Comparison of ENCODE assay signal across 19 cellular contexts in genomic region chr7:44269943-44270493, GRCh38. TPM values are rescaled to one million over a fixed set of nuclear protein-coding genes. Genes with fewer than 3 reads are reported as not detected.
DNase-seq lines count a peak whose midpoint lies in the region; ATAC-seq and TF ChIP-seq lines count a peak whose summit lies in the region.
"Had no signal": no experiment of that assay in that cellular context is flagged by ENCODE, and none has a peak within 500 bp of the region (broad histone marks: within the 10 kb centered on the region; RNA-seq: fewer than 3 reads in every experiment).

No MANE protein-coding gene starts in this region.

- no peaks in the 10 kb centered on the region for H3K4me1 ChIP-seq in Panc1 (ENCODE audit: control insufficient read depth, insufficient read depth, low read length)

- CTCF ChIA-PET in Panc1 (lab: Charles Lee) = no interaction called here

- H3K4me3 ChIP-seq in Panc1 (ENCODE audit: low read depth in 2 of 2, low read length in 2 of 2) (no peak overlapping the region), dorsolateral prefrontal cortex (no peak overlapping the region)
- H3K4me3 ChIP-seq: PC-9, SK-N-MC had no signal

- in situ Hi-C loops in Panc1 (cut with HindIII; ENCODE audit: low pct_unique_long_range_greater_than_20kb, low sequenced_read_pairs) = no loop called here

- intact Hi-C loops in Panc1 (cut with micrococcal nuclease; ENCODE audit: unreplicated experiment) (no loop called here), dorsolateral prefrontal cortex (cut with DNase I) (loop anchor here in 1 of 2 donors (10.0 kb wide), 1 partner anchor 55 kb away; the partner anchor contains the start of gene CAMK2B), left ventricle myocardium superior (cut with micrococcal nuclease) (no loop called here)

- no TSS peak for BruUV-seq in Panc1 (replicated peaks; lab: Mats Ljungman, UMichigan)

- H3K27ac ChIP-seq in Panc1 (ENCODE audit: low read length) = no peak overlapping the region
- H3K27ac ChIP-seq in dorsolateral prefrontal cortex = peak overlapping the region in 50 of 59 donors; percentile 13 to 97 (median 86)
- H3K27ac ChIP-seq: PC-9, SK-N-MC had no signal

- TF ChIP-seq CTCF in Panc1 (IDR thresholded peaks at IDR 0.05) = no peak
- no peak for TF ChIP-seq CTCF in dorsolateral prefrontal cortex (IDR thresholded peaks at IDR 0.05 in 54 of 56, conservative IDR thresholded peaks at IDR 0.05 in 2 of 56; ENCODE audit: low read depth in 1 of 56, partially characterized antibody in 56 of 56)

- H3K9me3 ChIP-seq in Panc1 (ENCODE audit: control insufficient read depth, insufficient read depth, low read depth, low read length) = no peaks in the 10 kb centered on the region

- POLR2A ChIA-PET in Panc1 (lab: Charles Lee) = no interaction called here

- H3K27me3 ChIP-seq in Panc1 (ENCODE audit: control insufficient read depth, insufficient read depth, low read length) = peaks cover 3% of the 10 kb centered on the region; the same call in 1 of the 2 replicates
- no peaks in the 10 kb centered on the region for H3K27me3 ChIP-seq in dorsolateral prefrontal cortex

- ATAC-seq in Panc1 (peak; percentile 46; the same call in 1 of the 2 replicates), left ventricle myocardium superior (peak; percentile 53), HG02981 (IDR thresholded peaks at IDR 0.05; ENCODE audit: unreplicated experiment) (no peak), HG03196 (IDR thresholded peaks at IDR 0.05; ENCODE audit: unreplicated experiment) (no peak)
- ATAC-seq: HCT116 had no signal

- H3K36me3 ChIP-seq in Panc1 (ENCODE audit: control insufficient read depth, insufficient read depth, low read length) = no peaks in the 10 kb centered on the region

- DNase-seq in Panc1 (ENCODE audit: low read depth, low spot score) (no peak), dorsolateral prefrontal cortex (no peak), left ventricle myocardium superior (no peak), dermis blood vessel endothelial cell (no peak), cortex of kidney (lab: John Stamatoyannopoulos, UW) (no peak)
- DNase-seq: Calu3, KBM-7, MV-4-11, NCI-H1694, NCI-H2029 treated with DMSO at 0.1 percent for 48 hours, NCI-H526 treated with DMSO at 0.1 percent for 48 hours, PC-9, RPMI8226, SHP77 treated with DMSO at 0.1 percent for 48 hours had no signal

RNA-seq across cellular contexts. Expression of gene CAMK2B, which starts 55.4 kb away (rescaled TPM):
- total RNA-seq in Panc1 (2021; ENCODE audit: unreplicated experiment) (0.26 TPM), dorsolateral prefrontal cortex (100 to 1,000 TPM; 111 to 469 (median 313) TPM), left ventricle myocardium superior (98.4 TPM), dermis blood vessel endothelial cell (0.09 and 0.17 TPM in 2 replicates)
- 0.51 TPM for polyA plus RNA-seq in Panc1 (2012; ENCODE audit: insufficient read length)
- total RNA-seq: B cell, Calu3 had no signal

Comparison
In these comparisons a context has a peak if more than half of its experiments do, and no peak if none do; other contexts are left out.
1. ATAC-seq: peak in Panc1 (single experiment) and left ventricle myocardium superior (single experiment); none in HG02981 (single experiment) and HG03196 (single experiment).
2. RNA of gene CAMK2B, which starts 55.4 kb away (total RNA-seq): 111 to 469 TPM in dorsolateral prefrontal cortex and 98.4 TPM in left ventricle myocardium superior (single experiment); 0.26 TPM in Panc1 (single experiment) and 0.09 to 0.17 TPM in dermis blood vessel endothelial cell; every median in the first group is over 10 times any median in the second.